In genomic region chr2:161045726-161046125, GRCh38 we compare ENCODE assay signal across 15 cellular contexts.
"Had no signal": no experiment of that assay in that cellular context is flagged by ENCODE, and none has a peak within 500 bp of the region (broad histone marks: within the 10 kb centered on the region; RNA-seq: fewer than 3 reads in every experiment).

No MANE protein-coding gene starts in this region.

- H3K9me3 ChIP-seq: ascending aorta, mucosa of descending colon, ovary, thyroid gland, uterus had no signal

- H3K4me1 Mint-ChIP-seq: activated T-helper 17 cell treated with anti-CD3 and anti-CD28 coated beads, Interleukin-2, amount 50 U/mL, for 72 hours; stimulated activated memory B cell treated with anti-CD40 and anti-IgM and Interleukin-4, amounts not matched to agents 10 μg/mL and 1 μg/mL and 100 μg/mL, for 72 hours had no signal

- H3K36me3 ChIP-seq: ascending aorta, ovary, thyroid gland, uterus had no signal

- H3K9me3 Mint-ChIP-seq: activated T-helper 17 cell treated with anti-CD3 and anti-CD28 coated beads, Interleukin-2, amount 50 U/mL, for 72 hours; stimulated activated memory B cell treated with anti-CD40 and anti-IgM and Interleukin-4, amounts not matched to agents 10 μg/mL and 1 μg/mL and 100 μg/mL, for 72 hours had no signal

- H3K4me3 ChIP-seq: ascending aorta, mucosa of descending colon, ovary, thyroid gland, uterus had no signal

- DNase-seq: activated CD4-positive, alpha-beta T cell treated with anti-CD3 and anti-CD28 coated beads for 1 hour; activated CD4-positive, alpha-beta T cell treated with anti-CD3 and anti-CD28 coated beads, Interleukin-2, amount 50 U/mL, for 4 hours; activated naive CD4-positive, alpha-beta T cell treated with Interleukin-2 at 50 U/mL for 16 hours; activated T-cell treated with anti-CD3 and anti-CD28 coated beads for 4 hours; foreskin melanocyte; mucosa of descending colon; naive thymus-derived CD4-positive, alpha-beta T cell; stimulated activated CD4-positive, alpha-beta T cell treated with anti-CD3 and anti-CD28 coated beads, Interleukin-2, amount 100 ng/mL, for 48 hours; thyroid gland; uterus had no signal

- H3K36me3 Mint-ChIP-seq: stimulated activated memory B cell treated with anti-CD40 and anti-IgM and Interleukin-4, amounts not matched to agents 10 μg/mL and 1 μg/mL and 100 μg/mL, for 72 hours had no signal

- H3K27ac ChIP-seq: ascending aorta, thyroid gland, uterus, VCaP had no signal

- H3K4me3 Mint-ChIP-seq: activated T-helper 17 cell treated with anti-CD3 and anti-CD28 coated beads, Interleukin-2, amount 50 U/mL, for 72 hours; naive thymus-derived CD4-positive, alpha-beta T cell; stimulated activated memory B cell treated with anti-CD40 and anti-IgM and Interleukin-4, amounts not matched to agents 10 μg/mL and 1 μg/mL and 100 μg/mL, for 72 hours had no signal

- H3K27ac Mint-ChIP-seq: activated T-helper 17 cell treated with anti-CD3 and anti-CD28 coated beads, Interleukin-2, amount 50 U/mL, for 72 hours; naive thymus-derived CD4-positive, alpha-beta T cell; stimulated activated memory B cell treated with anti-CD40 and anti-IgM and Interleukin-4, amounts not matched to agents 10 μg/mL and 1 μg/mL and 100 μg/mL, for 72 hours had no signal

- H3K27me3 ChIP-seq: ascending aorta, ovary, thyroid gland, uterus had no signal

- H3K4me1 ChIP-seq: ascending aorta, uterus had no signal
